In genomic region chr11:132895340-132895739, GRCh38 we compare ENCODE assay signal across 1 cellular context.
TF ChIP-seq lines count a peak whose summit lies in the region.

No MANE protein-coding gene starts in this region.

TF ChIP-seq in GM23338, 12 proteins besides CTCF, POLR2A, EP300 and RAD21 (continued from another document):
- TF ChIP-seq REST (IDR thresholded peaks at IDR 0.05; ENCODE audit: unreplicated experiment) (no peak), EZH2phosphoT487 (IDR thresholded peaks at IDR 0.05; ENCODE audit: unreplicated experiment) (no peak), STAT1 (IDR thresholded peaks at IDR 0.05; ENCODE audit: unreplicated experiment) (no peak), JUNB (IDR thresholded peaks at IDR 0.05; ENCODE audit: unreplicated experiment) (no peak), POLR2AphosphoS5 (IDR thresholded peaks at IDR 0.05; ENCODE audit: low read depth) (no peak), ZNF462 (CRISPR knock-in tag; IDR thresholded peaks at IDR 0.05) (no peak), CREB1 (CRISPR knock-in tag; IDR thresholded peaks at IDR 0.05; ENCODE audit: low read depth) (no peak), ZNF114 (CRISPR knock-in tag; IDR thresholded peaks at IDR 0.05) (no peak), EZH2 (IDR thresholded peaks at IDR 0.05; ENCODE audit: low read depth, unreplicated experiment) (no peak), ETS1 (IDR thresholded peaks at IDR 0.05) (no peak), NANOG (IDR thresholded peaks at IDR 0.05; ENCODE audit: borderline replicate concordance) (no peak)
TF ChIP-seq in GM23338: peak in this region for 0.
